1 cellular context compared by ENCODE assay signal in genomic region chr2:11744631-11745394, GRCh38.
TF ChIP-seq lines count a peak whose summit lies in the region.

No MANE protein-coding gene starts in this region.

TF ChIP-seq in HepG2, 621 proteins besides CTCF, POLR2A, EP300 and RAD21 (continued from another document and continues in another):
- TF ChIP-seq ZNF17 (CRISPR knock-in tag; IDR thresholded peaks at IDR 0.05) (no peak), STAT6 (CRISPR knock-in tag; IDR thresholded peaks at IDR 0.05; ENCODE audit: borderline replicate concordance) (no peak), ZNF749 (CRISPR knock-in tag; IDR thresholded peaks at IDR 0.05; ENCODE audit: borderline replicate concordance) (no peak), ZNF614 (CRISPR knock-in tag; IDR thresholded peaks at IDR 0.05; ENCODE audit: borderline replicate concordance) (no peak), KLF11 (CRISPR knock-in tag; IDR thresholded peaks at IDR 0.05) (no peak), ZNF619 (CRISPR knock-in tag; IDR thresholded peaks at IDR 0.05) (peak; percentile 19; the same call in 1 of the 2 replicates), ZNF205 (CRISPR knock-in tag; IDR thresholded peaks at IDR 0.05) (no peak), ZNF20 (CRISPR knock-in tag; IDR thresholded peaks at IDR 0.05) (no peak), ZNF691 (CRISPR knock-in tag; IDR thresholded peaks at IDR 0.05; ENCODE audit: borderline replicate concordance, low read depth) (no peak), FOXK1 (CRISPR knock-in tag; IDR thresholded peaks at IDR 0.05; ENCODE audit: borderline replicate concordance, low read depth) (no peak), KLF9 (CRISPR knock-in tag; IDR thresholded peaks at IDR 0.05; ENCODE audit: low read depth) (no peak), YY1 (IDR thresholded peaks at IDR 0.05; ENCODE audit: insufficient read depth, insufficient replicate concordance, low read depth, low read length) (peak; percentile 53), ZSCAN25 (CRISPR knock-in tag; IDR thresholded peaks at IDR 0.05) (no peak), CBFB (CRISPR knock-in tag; IDR thresholded peaks at IDR 0.05) (no peak), ZFYVE20 (CRISPR knock-in tag; IDR thresholded peaks at IDR 0.05; ENCODE audit: borderline replicate concordance, low read depth) (no peak), KAT8 (CRISPR knock-in tag; IDR thresholded peaks at IDR 0.05) (0 out of 2 replicates have a peak, but pooled peaks have one; percentile 24), ZBTB46 (CRISPR knock-in tag; IDR thresholded peaks at IDR 0.05; ENCODE audit: borderline replicate concordance) (no peak), CHD4 (IDR thresholded peaks at IDR 0.05; ENCODE audit: borderline replicate concordance, low read length) (no peak), HNRNPLL (IDR thresholded peaks at IDR 0.05; ENCODE audit: low read depth, low read length, poor library complexity, severe bottlenecking) (no peak), KDM2A (CRISPR knock-in tag; IDR thresholded peaks at IDR 0.05; ENCODE audit: borderline replicate concordance, low read depth) (peak; percentile 42; the same call in 1 of the 2 replicates), DR1 (CRISPR knock-in tag; IDR thresholded peaks at IDR 0.05) (no peak), MED13 (CRISPR knock-in tag; IDR thresholded peaks at IDR 0.05) (no peak), ZBTB7A (CRISPR knock-in tag; IDR thresholded peaks at IDR 0.05) (no peak), FOXM1 (CRISPR knock-in tag; IDR thresholded peaks at IDR 0.05) (no peak), ZNF331 (CRISPR knock-in tag; IDR thresholded peaks at IDR 0.05) (no peak), NRL (CRISPR knock-in tag; IDR thresholded peaks at IDR 0.05; ENCODE audit: borderline replicate concordance) (no peak), ZNF136 (CRISPR knock-in tag; IDR thresholded peaks at IDR 0.05; ENCODE audit: low read depth) (no peak), RARG (CRISPR knock-in tag; IDR thresholded peaks at IDR 0.05; ENCODE audit: low read depth) (no peak)
- TF ChIP-seq, protein P1, sequence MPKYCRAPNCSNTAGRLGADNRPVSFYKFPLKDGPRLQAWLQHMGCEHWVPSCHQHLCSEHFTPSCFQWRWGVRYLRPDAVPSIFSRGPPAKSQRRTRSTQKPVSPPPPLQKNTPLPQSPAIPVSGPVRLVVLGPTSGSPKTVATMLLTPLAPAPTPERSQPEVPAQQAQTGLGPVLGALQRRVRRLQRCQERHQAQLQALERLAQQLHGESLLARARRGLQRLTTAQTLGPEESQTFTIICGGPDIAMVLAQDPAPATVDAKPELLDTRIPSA (CRISPR knock-in tag; IDR thresholded peaks at IDR 0.05; ENCODE audit: borderline replicate concordance) = no peak
- TF ChIP-seq, protein P2, sequence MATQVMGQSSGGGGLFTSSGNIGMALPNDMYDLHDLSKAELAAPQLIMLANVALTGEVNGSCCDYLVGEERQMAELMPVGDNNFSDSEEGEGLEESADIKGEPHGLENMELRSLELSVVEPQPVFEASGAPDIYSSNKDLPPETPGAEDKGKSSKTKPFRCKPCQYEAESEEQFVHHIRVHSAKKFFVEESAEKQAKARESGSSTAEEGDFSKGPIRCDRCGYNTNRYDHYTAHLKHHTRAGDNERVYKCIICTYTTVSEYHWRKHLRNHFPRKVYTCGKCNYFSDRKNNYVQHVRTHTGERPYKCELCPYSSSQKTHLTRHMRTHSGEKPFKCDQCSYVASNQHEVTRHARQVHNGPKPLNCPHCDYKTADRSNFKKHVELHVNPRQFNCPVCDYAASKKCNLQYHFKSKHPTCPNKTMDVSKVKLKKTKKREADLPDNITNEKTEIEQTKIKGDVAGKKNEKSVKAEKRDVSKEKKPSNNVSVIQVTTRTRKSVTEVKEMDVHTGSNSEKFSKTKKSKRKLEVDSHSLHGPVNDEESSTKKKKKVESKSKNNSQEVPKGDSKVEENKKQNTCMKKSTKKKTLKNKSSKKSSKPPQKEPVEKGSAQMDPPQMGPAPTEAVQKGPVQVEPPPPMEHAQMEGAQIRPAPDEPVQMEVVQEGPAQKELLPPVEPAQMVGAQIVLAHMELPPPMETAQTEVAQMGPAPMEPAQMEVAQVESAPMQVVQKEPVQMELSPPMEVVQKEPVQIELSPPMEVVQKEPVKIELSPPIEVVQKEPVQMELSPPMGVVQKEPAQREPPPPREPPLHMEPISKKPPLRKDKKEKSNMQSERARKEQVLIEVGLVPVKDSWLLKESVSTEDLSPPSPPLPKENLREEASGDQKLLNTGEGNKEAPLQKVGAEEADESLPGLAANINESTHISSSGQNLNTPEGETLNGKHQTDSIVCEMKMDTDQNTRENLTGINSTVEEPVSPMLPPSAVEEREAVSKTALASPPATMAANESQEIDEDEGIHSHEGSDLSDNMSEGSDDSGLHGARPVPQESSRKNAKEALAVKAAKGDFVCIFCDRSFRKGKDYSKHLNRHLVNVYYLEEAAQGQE (IDR thresholded peaks at IDR 0.05; ENCODE audit: borderline replicate concordance in 1 of 2, low read depth in 1 of 2, low read length in 2 of 2) = no peak
- TF ChIP-seq, protein P3, sequence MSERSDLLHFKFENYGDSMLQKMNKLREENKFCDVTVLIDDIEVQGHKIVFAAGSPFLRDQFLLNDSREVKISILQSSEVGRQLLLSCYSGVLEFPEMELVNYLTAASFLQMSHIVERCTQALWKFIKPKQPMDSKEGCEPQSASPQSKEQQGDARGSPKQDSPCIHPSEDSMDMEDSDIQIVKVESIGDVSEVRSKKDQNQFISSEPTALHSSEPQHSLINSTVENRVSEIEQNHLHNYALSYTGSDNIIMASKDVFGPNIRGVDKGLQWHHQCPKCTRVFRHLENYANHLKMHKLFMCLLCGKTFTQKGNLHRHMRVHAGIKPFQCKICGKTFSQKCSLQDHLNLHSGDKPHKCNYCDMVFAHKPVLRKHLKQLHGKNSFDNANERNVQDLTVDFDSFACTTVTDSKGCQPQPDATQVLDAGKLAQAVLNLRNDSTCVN (CRISPR knock-in tag; IDR thresholded peaks at IDR 0.05; ENCODE audit: borderline replicate concordance) = no peak
- TF ChIP-seq, protein P4, sequence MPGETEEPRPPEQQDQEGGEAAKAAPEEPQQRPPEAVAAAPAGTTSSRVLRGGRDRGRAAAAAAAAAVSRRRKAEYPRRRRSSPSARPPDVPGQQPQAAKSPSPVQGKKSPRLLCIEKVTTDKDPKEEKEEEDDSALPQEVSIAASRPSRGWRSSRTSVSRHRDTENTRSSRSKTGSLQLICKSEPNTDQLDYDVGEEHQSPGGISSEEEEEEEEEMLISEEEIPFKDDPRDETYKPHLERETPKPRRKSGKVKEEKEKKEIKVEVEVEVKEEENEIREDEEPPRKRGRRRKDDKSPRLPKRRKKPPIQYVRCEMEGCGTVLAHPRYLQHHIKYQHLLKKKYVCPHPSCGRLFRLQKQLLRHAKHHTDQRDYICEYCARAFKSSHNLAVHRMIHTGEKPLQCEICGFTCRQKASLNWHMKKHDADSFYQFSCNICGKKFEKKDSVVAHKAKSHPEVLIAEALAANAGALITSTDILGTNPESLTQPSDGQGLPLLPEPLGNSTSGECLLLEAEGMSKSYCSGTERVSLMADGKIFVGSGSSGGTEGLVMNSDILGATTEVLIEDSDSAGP (CRISPR knock-in tag; IDR thresholded peaks at IDR 0.05; ENCODE audit: borderline replicate concordance) = no peak
- TF ChIP-seq, protein P5, sequence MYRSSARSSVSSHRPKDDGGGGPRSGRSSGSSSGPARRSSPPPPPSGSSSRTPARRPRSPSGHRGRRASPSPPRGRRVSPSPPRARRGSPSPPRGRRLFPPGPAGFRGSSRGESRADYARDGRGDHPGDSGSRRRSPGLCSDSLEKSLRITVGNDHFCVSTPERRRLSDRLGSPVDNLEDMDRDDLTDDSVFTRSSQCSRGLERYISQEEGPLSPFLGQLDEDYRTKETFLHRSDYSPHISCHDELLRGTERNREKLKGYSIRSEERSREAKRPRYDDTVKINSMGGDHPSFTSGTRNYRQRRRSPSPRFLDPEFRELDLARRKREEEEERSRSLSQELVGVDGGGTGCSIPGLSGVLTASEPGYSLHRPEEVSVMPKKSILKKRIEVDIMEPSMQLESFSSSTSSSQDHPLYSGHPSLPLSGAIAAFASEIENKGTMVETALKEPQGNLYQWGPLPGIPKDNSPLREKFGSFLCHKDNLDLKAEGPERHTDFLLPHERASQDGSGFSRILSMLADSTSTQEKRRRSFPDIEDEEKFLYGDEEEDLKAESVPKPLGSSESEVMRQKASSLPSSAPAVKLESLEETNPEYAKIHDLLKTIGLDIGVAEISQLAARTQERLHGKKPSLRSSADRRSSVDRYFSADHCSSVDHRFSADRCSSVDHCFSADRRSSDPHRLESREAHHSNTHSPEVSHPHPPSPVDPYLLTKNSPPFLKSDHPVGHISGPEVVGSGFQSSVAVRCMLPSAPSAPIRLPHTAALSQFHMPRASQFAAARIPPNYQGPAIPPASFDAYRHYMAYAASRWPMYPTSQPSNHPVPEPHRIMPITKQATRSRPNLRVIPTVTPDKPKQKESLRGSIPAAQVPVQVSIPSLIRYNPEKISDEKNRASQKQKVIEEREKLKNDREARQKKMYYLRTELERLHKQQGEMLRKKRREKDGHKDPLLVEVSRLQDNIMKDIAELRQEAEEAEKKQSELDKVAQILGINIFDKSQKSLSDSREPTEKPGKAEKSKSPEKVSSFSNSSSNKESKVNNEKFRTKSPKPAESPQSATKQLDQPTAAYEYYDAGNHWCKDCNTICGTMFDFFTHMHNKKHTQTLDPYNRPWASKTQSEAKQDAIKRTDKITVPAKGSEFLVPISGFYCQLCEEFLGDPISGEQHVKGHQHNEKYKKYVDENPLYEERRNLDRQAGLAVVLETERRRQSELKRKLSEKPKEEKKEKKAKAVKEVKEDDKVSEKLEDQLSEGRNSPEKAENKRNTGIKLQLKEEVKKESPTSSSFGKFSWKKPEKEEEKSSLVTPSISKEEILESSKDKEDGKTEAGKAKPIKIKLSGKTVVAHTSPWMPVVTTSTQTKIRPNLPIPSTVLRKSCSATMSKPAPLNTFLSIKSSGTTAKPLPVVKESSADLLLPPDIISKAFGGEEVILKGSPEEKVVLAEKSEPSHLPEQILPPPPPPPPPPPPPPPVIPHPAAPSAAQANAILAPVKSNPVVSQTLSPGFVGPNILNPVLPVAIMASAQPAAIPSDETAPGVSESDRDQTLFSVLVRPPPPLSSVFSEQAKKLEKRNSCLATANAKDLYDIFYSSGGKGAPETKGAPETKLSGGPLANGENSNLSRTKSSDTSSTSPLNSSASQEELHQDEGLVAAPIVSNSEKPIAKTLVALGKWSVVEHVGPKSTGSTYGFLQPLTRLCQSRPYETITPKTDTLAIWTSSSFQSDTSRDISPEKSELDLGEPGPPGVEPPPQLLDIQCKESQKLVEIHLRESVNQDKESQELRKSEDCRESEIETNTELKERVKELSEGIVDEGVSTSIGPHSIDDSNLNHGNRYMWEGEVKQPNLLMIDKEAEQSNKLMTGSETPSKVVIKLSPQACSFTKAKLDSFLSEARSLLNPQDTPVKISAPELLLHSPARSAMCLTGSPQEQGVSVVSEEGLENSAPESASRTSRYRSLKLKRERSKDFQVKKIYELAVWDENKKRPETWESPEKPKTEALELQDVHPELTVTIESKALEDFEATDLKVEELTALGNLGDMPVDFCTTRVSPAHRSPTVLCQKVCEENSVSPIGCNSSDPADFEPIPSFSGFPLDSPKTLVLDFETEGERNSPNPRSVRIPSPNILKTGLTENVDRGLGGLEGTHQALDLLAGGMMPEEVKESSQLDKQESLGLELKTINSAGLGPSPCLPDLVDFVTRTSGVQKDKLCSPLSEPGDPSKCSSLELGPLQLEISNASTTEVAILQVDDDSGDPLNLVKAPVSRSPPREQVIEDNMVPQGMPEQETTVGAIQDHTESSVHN (CRISPR knock-in tag; IDR thresholded peaks at IDR 0.05) = no peak
- TF ChIP-seq, protein P6, sequence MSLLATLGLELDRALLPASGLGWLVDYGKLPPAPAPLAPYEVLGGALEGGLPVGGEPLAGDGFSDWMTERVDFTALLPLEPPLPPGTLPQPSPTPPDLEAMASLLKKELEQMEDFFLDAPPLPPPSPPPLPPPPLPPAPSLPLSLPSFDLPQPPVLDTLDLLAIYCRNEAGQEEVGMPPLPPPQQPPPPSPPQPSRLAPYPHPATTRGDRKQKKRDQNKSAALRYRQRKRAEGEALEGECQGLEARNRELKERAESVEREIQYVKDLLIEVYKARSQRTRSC (CRISPR knock-in tag; IDR thresholded peaks at IDR 0.05; ENCODE audit: low read depth) = no peak
- TF ChIP-seq, protein P7, sequence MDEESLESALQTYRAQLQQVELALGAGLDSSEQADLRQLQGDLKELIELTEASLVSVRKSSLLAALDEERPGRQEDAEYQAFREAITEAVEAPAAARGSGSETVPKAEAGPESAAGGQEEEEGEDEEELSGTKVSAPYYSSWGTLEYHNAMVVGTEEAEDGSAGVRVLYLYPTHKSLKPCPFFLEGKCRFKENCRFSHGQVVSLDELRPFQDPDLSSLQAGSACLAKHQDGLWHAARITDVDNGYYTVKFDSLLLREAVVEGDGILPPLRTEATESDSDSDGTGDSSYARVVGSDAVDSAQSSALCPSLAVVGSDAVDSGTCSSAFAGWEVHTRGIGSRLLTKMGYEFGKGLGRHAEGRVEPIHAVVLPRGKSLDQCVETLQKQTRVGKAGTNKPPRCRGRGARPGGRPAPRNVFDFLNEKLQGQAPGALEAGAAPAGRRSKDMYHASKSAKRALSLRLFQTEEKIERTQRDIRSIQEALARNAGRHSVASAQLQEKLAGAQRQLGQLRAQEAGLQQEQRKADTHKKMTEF (CRISPR knock-in tag; IDR thresholded peaks at IDR 0.05) = no peak
